1 cellular context compared by ENCODE assay signal in the genomic region with DNA sequence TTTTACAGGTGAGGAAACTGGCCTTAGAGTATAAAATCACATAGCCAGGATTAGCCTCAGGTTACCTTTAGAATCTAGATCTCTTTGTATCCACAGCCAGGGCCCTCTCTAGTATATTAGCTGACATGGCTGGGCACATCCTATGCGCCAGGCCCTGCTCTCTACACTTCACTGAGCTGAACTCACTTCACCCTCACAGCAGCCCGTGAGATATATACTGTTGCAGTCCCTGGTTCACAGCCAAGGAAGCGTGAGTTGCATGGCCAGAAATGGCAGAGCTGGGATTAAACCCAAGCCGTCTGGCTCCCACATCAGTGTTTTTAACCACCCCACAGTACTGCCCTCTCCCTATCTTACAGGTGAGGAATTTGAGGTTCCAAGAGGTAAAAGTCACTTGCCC.
TF ChIP-seq lines count a peak whose summit lies in the region.

No MANE protein-coding gene starts in this region.

TF ChIP-seq in GM23338, 12 proteins besides CTCF, POLR2A, EP300 and RAD21 (continued from another document):
- no peak for TF ChIP-seq ZNF462 (CRISPR knock-in tag; IDR thresholded peaks at IDR 0.05)
